Comparison of ENCODE assay signal across 8 cellular contexts in genomic region chr12:125186471-125187147, GRCh38. TPM values are rescaled to one million over a fixed set of nuclear protein-coding genes. Genes with fewer than 3 reads are reported as not detected.
A peak's percentile ranks its signal among the peaks of the same experiment; 100 is the strongest.
DNase-seq lines count a peak whose midpoint lies in the region; ATAC-seq and TF ChIP-seq lines count a peak whose summit lies in the region.

No MANE protein-coding gene starts in this region.

- under 1% methylated on average over 90 of the region's 90 CpGs for WGBS in HUES64

- DNase-seq in NCI-H2196 (lab: John Stamatoyannopoulos, UW; ENCODE audit: unreplicated experiment) (peak; percentile 65), NCI-H2196 treated with DMSO at 0.1 percent for 48 hours (lab: John Stamatoyannopoulos, UW; ENCODE audit: unreplicated experiment) (no peak), foreskin fibroblast (peak; percentile 17 to 29), GM10248 (ENCODE audit: extremely low spot score) (no peak)
- DNase-seq in CD8-positive, alpha-beta memory T cell = no peak

- no peaks in the 10 kb centered on the region for H3K36me3 ChIP-seq in HUES64 (ENCODE audit: insufficient read depth, low read length)
- no peaks in the 10 kb centered on the region for H3K36me3 ChIP-seq in CD8-positive, alpha-beta memory T cell (ENCODE audit: insufficient read depth, low read length)

- H3K27ac Mint-ChIP-seq in stimulated activated memory B cell treated with anti-CD40 and anti-IgM and Interleukin-4, amounts not matched to agents 10 μg/mL and 1 μg/mL and 100 μg/mL, for 72 hours = no peak overlapping the region
- no peak overlapping the region for H3K27ac Mint-ChIP-seq in CD8-positive, alpha-beta memory T cell

- no peak for ATAC-seq in stimulated activated memory B cell treated with anti-CD40 and anti-IgM and Interleukin-4, amounts not matched to agents 10 μg/mL and 1 μg/mL and 100 μg/mL, for 72 hours
- ATAC-seq in HG03108 (IDR thresholded peaks at IDR 0.05; ENCODE audit: unreplicated experiment) = no peak

- no peaks in the 10 kb centered on the region for H3K9me3 Mint-ChIP-seq in stimulated activated memory B cell treated with anti-CD40 and anti-IgM and Interleukin-4, amounts not matched to agents 10 μg/mL and 1 μg/mL and 100 μg/mL, for 72 hours
- no peaks in the 10 kb centered on the region for H3K9me3 Mint-ChIP-seq in CD8-positive, alpha-beta memory T cell

- no peaks in the 10 kb centered on the region for H3K36me3 Mint-ChIP-seq in stimulated activated memory B cell treated with anti-CD40 and anti-IgM and Interleukin-4, amounts not matched to agents 10 μg/mL and 1 μg/mL and 100 μg/mL, for 72 hours
- H3K36me3 Mint-ChIP-seq in CD8-positive, alpha-beta memory T cell = no peaks in the 10 kb centered on the region

- POLR2A ChIA-PET in CD8-positive, alpha-beta memory T cell (lab: Charles Lee) = no interaction called here
- POLR2A ChIA-PET in GM10248 (lab: Yijun Ruan, JAX) = interaction anchor here (0.6 kb wide), 1 partner anchor 84 kb away, joined by 3 read pairs; no protein-coding TSS in a partner anchor

- H3K27me3 Mint-ChIP-seq in stimulated activated memory B cell treated with anti-CD40 and anti-IgM and Interleukin-4, amounts not matched to agents 10 μg/mL and 1 μg/mL and 100 μg/mL, for 72 hours = peaks cover 88% of the 10 kb centered on the region
- peaks cover 48 to 71% of the 10 kb centered on the region in 2 donors for H3K27me3 Mint-ChIP-seq in CD8-positive, alpha-beta memory T cell

- H3K27me3 ChIP-seq in HUES64 (ENCODE audit: insufficient read depth, low read length) = peaks cover 56% of the 10 kb centered on the region
- H3K27me3 ChIP-seq in CD8-positive, alpha-beta memory T cell (ENCODE audit: insufficient read depth, low read length, poor library complexity, severe bottlenecking) = peaks cover 36% of the 10 kb centered on the region

- peaks cover 25% of the 10 kb centered on the region for H3K4me1 Mint-ChIP-seq in stimulated activated memory B cell treated with anti-CD40 and anti-IgM and Interleukin-4, amounts not matched to agents 10 μg/mL and 1 μg/mL and 100 μg/mL, for 72 hours
- peaks cover 8 to 19% (median 10%) of the 10 kb centered on the region in 3 donors for H3K4me1 Mint-ChIP-seq in CD8-positive, alpha-beta memory T cell

- peak overlapping the region; percentile 72 for H3K4me3 Mint-ChIP-seq in stimulated activated memory B cell treated with anti-CD40 and anti-IgM and Interleukin-4, amounts not matched to agents 10 μg/mL and 1 μg/mL and 100 μg/mL, for 72 hours
- no peak overlapping the region for H3K4me3 Mint-ChIP-seq in CD8-positive, alpha-beta memory T cell

- no peak overlapping the region for H3K27ac ChIP-seq in HUES64 (ENCODE audit: low read depth, low read length)
- H3K27ac ChIP-seq in CD8-positive, alpha-beta memory T cell (ENCODE audit: low read depth, low read length) = no peak overlapping the region

- no peak for TF ChIP-seq CTCF in foreskin fibroblast (IDR thresholded peaks at IDR 0.05; ENCODE audit: low read depth, low read length)
- no peak for TF ChIP-seq CTCF in GM10248 (IDR thresholded peaks at IDR 0.05; ENCODE audit: control extremely low read depth, extremely low read depth, low read depth, missing control alignments)

- peak overlapping the region; percentile 40; the same call in 1 of the 2 replicates for H3K9ac ChIP-seq in HUES64 (ENCODE audit: low read depth, low read length)

- peaks cover 40% of the 10 kb centered on the region for H3K4me1 ChIP-seq in HUES64 (ENCODE audit: insufficient read depth, low read length)
- H3K4me1 ChIP-seq in CD8-positive, alpha-beta memory T cell (ENCODE audit: insufficient read depth, low read length) = peaks cover 7% of the 10 kb centered on the region

- no peaks in the 10 kb centered on the region for H3K9me3 ChIP-seq in HUES64 (ENCODE audit: insufficient read depth, low read depth, low read length)
- no peaks in the 10 kb centered on the region for H3K9me3 ChIP-seq in CD8-positive, alpha-beta memory T cell (ENCODE audit: low read length)

- CTCF ChIA-PET in CD8-positive, alpha-beta memory T cell (lab: Charles Lee) = no interaction called here
- CTCF ChIA-PET in GM10248 (lab: Yijun Ruan, JAX) = no interaction called here

- H3K4me3 ChIP-seq in HUES64 (ENCODE audit: low read length) (peak overlapping the region; percentile 71), foreskin fibroblast (ENCODE audit: low read depth in 1 of 2, low read length in 2 of 2) (peak overlapping the region; percentile 31 to 42)
- no peak overlapping the region for H3K4me3 ChIP-seq in CD8-positive, alpha-beta memory T cell (ENCODE audit: low read length)

RNA-seq across cellular contexts. Expression of gene TMEM132B, which starts 0.4 kb away (rescaled TPM):
- polyA plus RNA-seq in HUES64 (2013, experiment 1 of 2) = 26.2 TPM
- 26.8 TPM for polyA plus RNA-seq in HUES64 (2013, experiment 2 of 2)
- not detected for total RNA-seq in CD8-positive, alpha-beta memory T cell
- polyA plus RNA-seq in CD8-positive, alpha-beta memory T cell = not detected

Comparison
In these comparisons a context has a peak if more than half of its experiments do, and no peak if none do; other contexts are left out.
1. DNase-seq: peak in NCI-H2196 (single experiment) and foreskin fibroblast (2 of 2); none in NCI-H2196 treated with DMSO at 0.1 percent for 48 hours (single experiment), CD8-positive, alpha-beta memory T cell (0 of 5) and GM10248 (single experiment).